Comparison of ENCODE assay signal across 8 cellular contexts in the genomic region with DNA sequence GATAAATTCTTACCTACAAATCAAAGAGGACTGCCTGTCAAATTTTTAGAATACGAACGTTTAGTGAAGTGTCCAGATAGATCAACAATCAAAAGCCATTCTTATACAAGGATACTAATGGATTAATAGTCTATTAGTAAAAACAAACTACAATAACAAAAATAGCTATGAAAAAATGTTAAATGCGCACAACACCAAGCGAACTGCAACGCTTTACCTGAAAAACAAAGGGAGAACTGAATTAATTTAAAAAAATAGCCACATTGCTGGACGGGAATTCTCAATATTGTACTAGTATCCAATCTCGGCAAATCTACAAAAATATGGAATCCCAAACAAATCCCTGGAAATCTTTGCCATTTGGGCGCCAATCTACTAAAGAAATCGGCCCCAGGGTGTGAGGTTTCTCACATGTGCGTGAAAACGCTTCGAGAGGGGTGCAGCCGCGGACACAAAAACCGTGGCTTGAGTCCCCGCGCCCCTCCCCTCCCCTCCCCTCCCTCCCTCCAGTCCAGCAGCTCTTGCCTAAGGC. TPM values are rescaled to one million over a fixed set of nuclear protein-coding genes. Genes with fewer than 3 reads are reported as not detected.
DNase-seq lines count a peak whose midpoint lies in the region; ATAC-seq and TF ChIP-seq lines count a peak whose summit lies in the region.

No MANE protein-coding gene starts in this region.

- H3K4me1 Mint-ChIP-seq in CD14-positive monocyte (peaks cover 21% of the 10 kb centered on the region), nephron progenitor cell (peaks cover 38% of the 10 kb centered on the region)

- no peak for ATAC-seq in HG03469 (IDR thresholded peaks at IDR 0.05; ENCODE audit: unreplicated experiment)
- ATAC-seq in GM18907 (IDR thresholded peaks at IDR 0.05; ENCODE audit: unreplicated experiment), result no peak
- no peak for ATAC-seq in HG02938 (IDR thresholded peaks at IDR 0.05; ENCODE audit: unreplicated experiment)

- intact Hi-C loops in CD14-positive monocyte (cut with micrococcal nuclease), result no loop called here
- intact Hi-C loops in dorsolateral prefrontal cortex (cut with DNase I), result loop anchor here (2.0 to 10.0 kb wide), 4 partner anchors 57 to 195 kb away; a partner anchor contains a TSS

- H3K27ac ChIP-seq in dorsolateral prefrontal cortex, result peak overlapping the region in 54 of 59 donors; percentile 35 to 96 (median 88)

- H3K9me3 Mint-ChIP-seq in CD14-positive monocyte (peaks cover 0 to 3% (median 0%) of the 10 kb centered on the region in 7 donors), nephron progenitor cell (no peaks in the 10 kb centered on the region)

- peak overlapping the region; percentile 88 for H3K4me3 ChIP-seq in LNCaP clone FGC (ENCODE audit: low read depth, low read length)
- peak overlapping the region; percentile 62 to 93 (median 80) for H3K4me3 ChIP-seq in dorsolateral prefrontal cortex

- peaks cover 0 to 4% (median 4%) of the 10 kb centered on the region in 3 donors for H3K27me3 Mint-ChIP-seq in CD14-positive monocyte (ENCODE audit: low read depth in 3 of 3)
- no peaks in the 10 kb centered on the region for H3K27me3 Mint-ChIP-seq in nephron progenitor cell (ENCODE audit: low read depth, poor library complexity)

- DNase-seq in CD14-positive monocyte (ENCODE audit: low spot score) (no peak), LNCaP clone FGC (ENCODE audit: low read depth) (no peak), dorsolateral prefrontal cortex (no peak), nephron progenitor cell (no peak), GM13976 (ENCODE audit: low spot score) (no peak)

- no peaks in the 10 kb centered on the region for H3K27me3 ChIP-seq in dorsolateral prefrontal cortex

- TF ChIP-seq CTCF in CD14-positive monocyte (IDR thresholded peaks at IDR 0.05), result no peak
- no peak for TF ChIP-seq CTCF in LNCaP clone FGC (IDR thresholded peaks at IDR 0.05; ENCODE audit: control insufficient read depth, extremely low read depth, insufficient read depth)
- TF ChIP-seq CTCF in dorsolateral prefrontal cortex (IDR thresholded peaks at IDR 0.05 in 54 of 56, conservative IDR thresholded peaks at IDR 0.05 in 2 of 56; ENCODE audit: low read depth in 1 of 56, partially characterized antibody in 56 of 56), result peak in 2 of 56 donors; percentile 2 to 27
- TF ChIP-seq CTCF in nephron progenitor cell (IDR thresholded peaks at IDR 0.05), result no peak
- no peak for TF ChIP-seq CTCF in GM13976 (IDR thresholded peaks at IDR 0.05; ENCODE audit: borderline replicate concordance, control extremely low read depth, extremely low read depth, insufficient read depth, missing control alignments)

- in situ Hi-C loops in GM13976 (cut with MboI; ENCODE audit: low sequenced_read_pairs, unreplicated experiment), result no loop called here

- H3K27ac Mint-ChIP-seq in CD14-positive monocyte (peak overlapping the region; percentile 69 to 100 (median 100)), nephron progenitor cell (peak overlapping the region; percentile 11)

- H3K36me3 Mint-ChIP-seq in CD14-positive monocyte (peaks cover 5 to 6% of the 10 kb centered on the region in 2 donors), nephron progenitor cell (ENCODE audit: low read depth) (no peaks in the 10 kb centered on the region)

- H3K4me3 Mint-ChIP-seq in CD14-positive monocyte (peak overlapping the region; percentile 87 to 98), nephron progenitor cell (peak overlapping the region; percentile 91)

RNA-seq across cellular contexts. Expression of a gene that starts 55.6 kb away (rescaled TPM):
- polyA plus RNA-seq in CD14-positive monocyte, result 1 to 10 TPM; 1.0 to 1.6 TPM
- 10 to 100 TPM in 59 of 120 experiments, 1 to 10 TPM in 61; 4.0 to 22.1 (median 9.9) TPM for total RNA-seq in dorsolateral prefrontal cortex

Comparison
In these comparisons a context has a peak if more than half of its experiments do, and no peak if none do; other contexts are left out.
1. intact Hi-C loops: an anchor here in dorsolateral prefrontal cortex (2.0 to 10.0 kb wide); none called in CD14-positive monocyte.